8 cellular contexts compared by ENCODE assay signal in the genomic region with DNA sequence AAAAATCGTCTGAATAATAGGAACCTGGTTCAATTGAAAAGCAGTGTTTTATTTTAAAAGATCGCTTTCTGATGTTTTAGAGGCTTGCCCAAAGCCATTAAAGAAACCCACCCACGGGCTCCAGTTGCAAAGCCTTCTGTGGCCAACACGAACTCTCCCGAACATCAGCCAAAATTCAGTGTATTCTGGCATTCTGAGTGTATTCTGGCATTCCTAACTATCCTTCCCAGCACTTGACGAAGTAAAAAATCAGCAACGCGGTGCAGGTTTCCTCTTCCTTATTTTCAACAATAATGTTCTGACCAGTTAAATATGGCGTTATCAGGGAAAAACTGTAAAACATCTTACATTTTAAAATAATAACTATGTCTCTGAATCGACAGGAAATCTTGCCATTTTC. TPM values are rescaled to one million over a fixed set of nuclear protein-coding genes. Genes with fewer than 3 reads are reported as not detected.
DNase-seq lines count a peak whose midpoint lies in the region; ATAC-seq and TF ChIP-seq lines count a peak whose summit lies in the region.

No MANE protein-coding gene starts in this region.

- TF ChIP-seq CTCF in retinal pigment epithelial cell (conservative IDR thresholded peaks at IDR 0.05; ENCODE audit: low read depth, low read length): no peak

- no peaks in the 10 kb centered on the region for H3K9me3 Mint-ChIP-seq in activated CD8-positive, alpha-beta memory T cell treated with anti-CD3 and anti-CD28 coated beads, Interleukin-2, amount 10 ng/mL, durations not matched to agents 7 days and 5 days (ENCODE audit: low read depth)

- no peak for ATAC-seq in activated CD8-positive, alpha-beta memory T cell treated with anti-CD3 and anti-CD28 coated beads, Interleukin-2, amount 10 ng/mL, durations not matched to agents 7 days and 5 days
- ATAC-seq in Right ventricle myocardium superior (ENCODE audit: poor library complexity): peak; percentile 21
- no peak for ATAC-seq in esophagus mucosa
- no peak for ATAC-seq in GM19455 (IDR thresholded peaks at IDR 0.05; ENCODE audit: unreplicated experiment)

- peaks cover 2% of the 10 kb centered on the region for H3K36me3 Mint-ChIP-seq in activated CD8-positive, alpha-beta memory T cell treated with anti-CD3 and anti-CD28 coated beads, Interleukin-2, amount 10 ng/mL, durations not matched to agents 7 days and 5 days

- H3K4me3 ChIP-seq in GM08714 (ENCODE audit: low read length): peak overlapping the region; percentile 58; the same call in 1 of the 2 replicates
- H3K4me3 ChIP-seq in retinal pigment epithelial cell (ENCODE audit: low read length): peak overlapping the region; percentile 51

- no peak for DNase-seq in activated CD8-positive, alpha-beta memory T cell treated with anti-CD3 and anti-CD28 coated beads, Interleukin-2, amount 10 ng/mL, durations not matched to agents 7 days and 5 days
- no peak for DNase-seq in Right ventricle myocardium superior
- no peak for DNase-seq in retinal pigment epithelial cell (ENCODE audit: low read depth)
- DNase-seq in NCI-H187 (lab: John Stamatoyannopoulos, UW): no peak
- DNase-seq in mesenteric fat pad (ENCODE audit: low spot score): no peak

- CTCF ChIA-PET in activated CD8-positive, alpha-beta memory T cell treated with anti-CD3 and anti-CD28 coated beads, Interleukin-2, amount 10 ng/mL, durations not matched to agents 7 days and 5 days (lab: Charles Lee): interaction anchor here (1.1 to 1.5 kb wide), 2 partner anchors 51 to 259 kb away, joined by 4 to 6 read pairs; no protein-coding TSS in a partner anchor

- peaks cover 48% of the 10 kb centered on the region for H3K27me3 Mint-ChIP-seq in activated CD8-positive, alpha-beta memory T cell treated with anti-CD3 and anti-CD28 coated beads, Interleukin-2, amount 10 ng/mL, durations not matched to agents 7 days and 5 days

- intact Hi-C loops in Right ventricle myocardium superior (cut with DNase I): loop anchor here (5.0 kb wide), 1 partner anchor 42 kb away; no protein-coding TSS in a partner anchor

- H3K4me3 Mint-ChIP-seq in activated CD8-positive, alpha-beta memory T cell treated with anti-CD3 and anti-CD28 coated beads, Interleukin-2, amount 10 ng/mL, durations not matched to agents 7 days and 5 days: peak overlapping the region; percentile 68

- peaks cover 11% of the 10 kb centered on the region for H3K4me1 Mint-ChIP-seq in activated CD8-positive, alpha-beta memory T cell treated with anti-CD3 and anti-CD28 coated beads, Interleukin-2, amount 10 ng/mL, durations not matched to agents 7 days and 5 days

- H3K27ac Mint-ChIP-seq in activated CD8-positive, alpha-beta memory T cell treated with anti-CD3 and anti-CD28 coated beads, Interleukin-2, amount 10 ng/mL, durations not matched to agents 7 days and 5 days: no peak overlapping the region

RNA-seq across cellular contexts. Expression of gene ZNF516, which starts 44.6 kb away (rescaled TPM):
- total RNA-seq in activated CD8-positive, alpha-beta memory T cell treated with anti-CD3 and anti-CD28 coated beads, Interleukin-2, amount 10 ng/mL, durations not matched to agents 7 days and 5 days: 1 to 10 TPM; 1.5 to 2.0 TPM
- 12.6 TPM for total RNA-seq in Right ventricle myocardium superior
- 20.3 TPM for total RNA-seq in mesenteric fat pad
- total RNA-seq in esophagus mucosa: 19.3 TPM
